ENCODE assay signal across 14 cellular contexts in the genomic region with DNA sequence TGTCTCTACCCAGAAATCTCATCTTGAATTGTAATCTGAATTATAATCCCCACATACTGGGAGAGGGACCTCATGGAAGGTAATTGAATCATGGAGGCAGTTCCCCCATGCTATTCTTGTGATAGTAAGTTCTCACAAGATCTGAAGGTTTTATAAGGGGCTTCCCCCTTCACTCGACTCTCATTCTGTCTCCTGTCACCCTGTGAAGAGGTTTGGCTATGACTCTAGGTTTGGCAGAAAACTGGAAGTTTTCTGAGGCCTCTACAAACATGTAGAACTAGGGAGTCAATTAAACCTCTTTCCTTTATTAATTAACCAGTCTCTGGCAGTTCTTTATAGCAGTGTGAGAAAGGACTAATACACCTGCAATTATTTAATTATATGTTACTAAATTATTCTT.
A peak's percentile ranks its signal among the peaks of the same experiment; 100 is the strongest.
DNase-seq lines count a peak whose midpoint lies in the region; ATAC-seq and TF ChIP-seq lines count a peak whose summit lies in the region.
"Had no signal": no experiment of that assay in that cellular context is flagged by ENCODE, and none has a peak within 500 bp of the region (broad histone marks: within the 10 kb centered on the region; RNA-seq: fewer than 3 reads in every experiment).

No MANE protein-coding gene starts in this region.

- H3K4me1 Mint-ChIP-seq in stimulated activated naive B cell treated with anti-CD40 and anti-IgM and Interleukin-4, amounts not matched to agents 10 μg/mL and 1 μg/mL and 100 μg/mL, for 72 hours: peaks cover 29 to 40% of the 10 kb centered on the region in 2 donors

- no peaks in the 10 kb centered on the region for H3K36me3 ChIP-seq in heart right ventricle
- H3K36me3 ChIP-seq: HAP-1 had no signal

- no peaks in the 10 kb centered on the region for H3K27me3 Mint-ChIP-seq in stimulated activated naive B cell treated with anti-CD40 and anti-IgM and Interleukin-4, amounts not matched to agents 10 μg/mL and 1 μg/mL and 100 μg/mL, for 72 hours
- H3K27me3 Mint-ChIP-seq: CD4-positive, alpha-beta T cell had no signal

- 68 to 72% methylated on average over 1 of the region's 1 CpG for WGBS in heart right ventricle, 2 donors

- peaks cover 3 to 26% of the 10 kb centered on the region in 2 donors for H3K9me3 Mint-ChIP-seq in activated naive CD4-positive, alpha-beta T cell treated with anti-CD3 and anti-CD28 coated beads, Interleukin-2, amount 50 U/mL, for 72 hours
- peaks cover 6 to 10% of the 10 kb centered on the region in 2 donors for H3K9me3 Mint-ChIP-seq in stimulated activated naive B cell treated with anti-CD40 and anti-IgM and Interleukin-4, amounts not matched to agents 10 μg/mL and 1 μg/mL and 100 μg/mL, for 72 hours
- H3K9me3 Mint-ChIP-seq: CD4-positive, alpha-beta T cell had no signal

- intact Hi-C loops in heart right ventricle (cut with DNase I): no loop called here

- H3K27ac Mint-ChIP-seq in activated naive CD4-positive, alpha-beta T cell treated with anti-CD3 and anti-CD28 coated beads, Interleukin-2, amount 50 U/mL, for 72 hours: peak overlapping the region in 1 of 2 donors; percentile 15
- H3K27ac Mint-ChIP-seq in stimulated activated naive B cell treated with anti-CD40 and anti-IgM and Interleukin-4, amounts not matched to agents 10 μg/mL and 1 μg/mL and 100 μg/mL, for 72 hours: no peak overlapping the region
- H3K27ac Mint-ChIP-seq: CD4-positive, alpha-beta T cell had no signal

- ATAC-seq in activated naive CD4-positive, alpha-beta T cell treated with anti-CD3 and anti-CD28 coated beads, Interleukin-2, amount 50 U/mL, for 72 hours: peak; percentile 48 to 69
- ATAC-seq in HG03378 (IDR thresholded peaks at IDR 0.05; ENCODE audit: unreplicated experiment) (peak; percentile 58), heart right ventricle (no peak)
- ATAC-seq in stimulated activated naive B cell treated with anti-CD40 and anti-IgM and Interleukin-4, amounts not matched to agents 10 μg/mL and 1 μg/mL and 100 μg/mL, for 72 hours (replicated peaks): peak; percentile 58 to 85

- H3K9me3 ChIP-seq in heart right ventricle: no peaks in the 10 kb centered on the region
- H3K9me3 ChIP-seq: Caco-2, HAP-1 had no signal

- DNase-seq in activated naive CD4-positive, alpha-beta T cell treated with anti-CD3 and anti-CD28 coated beads, Interleukin-2, amount 50 U/mL, for 72 hours (ENCODE audit: low spot score in 2 of 2): no peak
- no peak for DNase-seq in activated naive CD4-positive, alpha-beta T cell treated with anti-CD3 and anti-CD28 coated beads, Interleukin-2, amount 50 U/mL, for 16 hours
- no peak for DNase-seq in stimulated activated naive B cell treated with anti-CD40 and anti-IgM and Interleukin-4, amounts not matched to agents 10 μg/mL and 1 μg/mL and 100 μg/mL, for 72 hours
- DNase-seq in NCI-H1436 (lab: John Stamatoyannopoulos, UW): no peak
- no peak for DNase-seq in NCI-H146 treated with DMSO at 0.1 percent for 48 hours (lab: John Stamatoyannopoulos, UW; ENCODE audit: unreplicated experiment)
- no peak for DNase-seq in heart right ventricle
- DNase-seq: ACHN; Caco-2; CD4-positive, alpha-beta T cell; GM23248 had no signal

- H3K27ac ChIP-seq in heart right ventricle: no peak overlapping the region
- H3K27ac ChIP-seq: C4-2B, GM23248, HL-60 had no signal

- no peak for TF ChIP-seq CTCF in heart right ventricle (IDR thresholded peaks at IDR 0.05)

- H3K4me1 ChIP-seq in heart right ventricle: peaks cover 4 to 39% (median 25%) of the 10 kb centered on the region in 9 donors
- H3K4me1 ChIP-seq: Caco-2, HAP-1 had no signal

- peaks cover 5 to 27% of the 10 kb centered on the region in 2 donors for H3K36me3 Mint-ChIP-seq in activated naive CD4-positive, alpha-beta T cell treated with anti-CD3 and anti-CD28 coated beads, Interleukin-2, amount 50 U/mL, for 72 hours
- peaks cover 11 to 13% of the 10 kb centered on the region in 2 donors for H3K36me3 Mint-ChIP-seq in stimulated activated naive B cell treated with anti-CD40 and anti-IgM and Interleukin-4, amounts not matched to agents 10 μg/mL and 1 μg/mL and 100 μg/mL, for 72 hours

- H3K27me3 ChIP-seq in heart right ventricle: no peaks in the 10 kb centered on the region

- no peak overlapping the region for H3K4me3 Mint-ChIP-seq in stimulated activated naive B cell treated with anti-CD40 and anti-IgM and Interleukin-4, amounts not matched to agents 10 μg/mL and 1 μg/mL and 100 μg/mL, for 72 hours
- H3K4me3 Mint-ChIP-seq: CD4-positive, alpha-beta T cell had no signal

- no peak overlapping the region for H3K4me3 ChIP-seq in heart right ventricle
- H3K4me3 ChIP-seq: GM23248, HAP-1 had no signal

Comparison
In these comparisons a context has a peak if more than half of its experiments do, and no peak if none do; other contexts are left out.
1. ATAC-seq: peak in activated naive CD4-positive, alpha-beta T cell treated with anti-CD3 and anti-CD28 coated beads, Interleukin-2, amount 50 U/mL, for 72 hours (2 of 2), HG03378 (single experiment) and stimulated activated naive B cell treated with anti-CD40 and anti-IgM and Interleukin-4, amounts not matched to agents 10 μg/mL and 1 μg/mL and 100 μg/mL, for 72 hours (2 of 2); none in heart right ventricle (0 of 8).